8 cellular contexts compared by ENCODE assay signal in genomic region chr1:52702886-52703787, GRCh38. TPM values are rescaled to one million over a fixed set of nuclear protein-coding genes. Genes with fewer than 3 reads are reported as not detected.
A peak's percentile ranks its signal among the peaks of the same experiment; 100 is the strongest.
DNase-seq lines count a peak whose midpoint lies in the region; ATAC-seq and TF ChIP-seq lines count a peak whose summit lies in the region.

No MANE protein-coding gene starts in this region.

- H3K27ac Mint-ChIP-seq in activated naive CD8-positive, alpha-beta T cell treated with anti-CD3 and anti-CD28 coated beads, Interleukin-2, amount 10 ng/mL, durations not matched to agents 7 days and 5 days, result peak overlapping the region; percentile 89

- H3K36me3 Mint-ChIP-seq in activated naive CD8-positive, alpha-beta T cell treated with anti-CD3 and anti-CD28 coated beads, Interleukin-2, amount 10 ng/mL, durations not matched to agents 7 days and 5 days, result no peaks in the 10 kb centered on the region

- H4K20me1 ChIP-seq in Karpas-422 (ENCODE audit: insufficient read depth, low read depth, low read length), result no peaks in the 10 kb centered on the region

- H3K27me3 Mint-ChIP-seq in activated naive CD8-positive, alpha-beta T cell treated with anti-CD3 and anti-CD28 coated beads, Interleukin-2, amount 10 ng/mL, durations not matched to agents 7 days and 5 days, result peaks cover 3% of the 10 kb centered on the region

- POLR2A ChIA-PET in activated naive CD8-positive, alpha-beta T cell treated with anti-CD3 and anti-CD28 coated beads, Interleukin-2, amount 10 ng/mL, durations not matched to agents 7 days and 5 days (lab: Charles Lee), result interaction anchor here (0.6 to 1.7 kb wide), 12 partner anchors 12 to 624 kb away, joined by 3 to 16 read pairs (median 4); partner anchors contain the start of genes CPT2, ORC1, PRPF38A and TUT4

- H3K27ac ChIP-seq in Karpas-422 (ENCODE audit: low read length) (peak overlapping the region; percentile 21; the same call in 1 of the 2 replicates), temporal lobe (ENCODE audit: low read depth, low read length) (peak overlapping the region; percentile 85)

- no peaks in the 10 kb centered on the region for H3K27me3 ChIP-seq in Karpas-422 (ENCODE audit: low read length)

- ATAC-seq in GM21717 (IDR thresholded peaks at IDR 0.05; ENCODE audit: unreplicated experiment), result peak; percentile 91
- ATAC-seq in SK-N-SH treated with all-trans-retinoic acid at 6 μM for 48 hours, result peak; percentile 96
- ATAC-seq in activated naive CD8-positive, alpha-beta T cell treated with anti-CD3 and anti-CD28 coated beads, Interleukin-2, amount 10 ng/mL, durations not matched to agents 7 days and 5 days (ENCODE audit: low read depth), result peak; percentile 94
- peak; percentile 94 for ATAC-seq in omental fat pad (ENCODE audit: low FRiP score)

- intact Hi-C loops in head of caudate nucleus (cut with DNase I), result loop anchor here (10.0 kb wide), 1 partner anchor 148 kb away; the partner anchor contains the start of gene TUT4

- H3K9me2 ChIP-seq in Karpas-422 (replicated peaks; ENCODE audit: insufficient read depth, low read length), result no peaks in the 10 kb centered on the region

- H3K9me3 ChIP-seq in Karpas-422 (ENCODE audit: low read length), result no peaks in the 10 kb centered on the region

- peak overlapping the region; percentile 67 for H3K4me2 ChIP-seq in Karpas-422 (ENCODE audit: low read depth, low read length, poor library complexity, severe bottlenecking)

- H3K4me3 Mint-ChIP-seq in activated naive CD8-positive, alpha-beta T cell treated with anti-CD3 and anti-CD28 coated beads, Interleukin-2, amount 10 ng/mL, durations not matched to agents 7 days and 5 days, result peak overlapping the region; percentile 81

- DNase-seq in DMS153 treated with DMSO at 0.1 percent for 48 hours (lab: John Stamatoyannopoulos, UW; ENCODE audit: unreplicated experiment) (peak; percentile 89), Karpas-422 (peak; percentile 97), head of caudate nucleus (peak; percentile 83 to 98 (median 94)), omental fat pad (ENCODE audit: low spot score) (peak; percentile 73)
- DNase-seq in activated naive CD8-positive, alpha-beta T cell treated with anti-CD3 and anti-CD28 coated beads, Interleukin-2, amount 10 ng/mL, durations not matched to agents 7 days and 5 days, result peak; percentile 77

- H3K36me3 ChIP-seq in Karpas-422 (ENCODE audit: insufficient read depth, low read length), result no peaks in the 10 kb centered on the region

- peaks cover 31% of the 10 kb centered on the region for H3K4me1 Mint-ChIP-seq in activated naive CD8-positive, alpha-beta T cell treated with anti-CD3 and anti-CD28 coated beads, Interleukin-2, amount 10 ng/mL, durations not matched to agents 7 days and 5 days

- H3K4me1 ChIP-seq in Karpas-422 (ENCODE audit: low read length), result peaks cover 22% of the 10 kb centered on the region

- TF ChIP-seq CTCF in omental fat pad (IDR thresholded peaks at IDR 0.05), result no peak

- peaks cover 6% of the 10 kb centered on the region for H3K79me2 ChIP-seq in Karpas-422 (ENCODE audit: low read length)

- peak overlapping the region; percentile 72 for H3K9ac ChIP-seq in Karpas-422 (ENCODE audit: low read length)

- peak overlapping the region; percentile 41 for H2AFZ ChIP-seq in Karpas-422 (ENCODE audit: low read length)

- peak overlapping the region; percentile 65 for H3K4me3 ChIP-seq in Karpas-422 (ENCODE audit: low read length)

- no peaks in the 10 kb centered on the region for H3K9me3 Mint-ChIP-seq in activated naive CD8-positive, alpha-beta T cell treated with anti-CD3 and anti-CD28 coated beads, Interleukin-2, amount 10 ng/mL, durations not matched to agents 7 days and 5 days

TF ChIP-seq in SK-N-SH treated with all-trans-retinoic acid at 6 μM for 48 hours, 23 proteins besides CTCF, POLR2A, EP300 and RAD21:
- TF ChIP-seq, protein P1, sequence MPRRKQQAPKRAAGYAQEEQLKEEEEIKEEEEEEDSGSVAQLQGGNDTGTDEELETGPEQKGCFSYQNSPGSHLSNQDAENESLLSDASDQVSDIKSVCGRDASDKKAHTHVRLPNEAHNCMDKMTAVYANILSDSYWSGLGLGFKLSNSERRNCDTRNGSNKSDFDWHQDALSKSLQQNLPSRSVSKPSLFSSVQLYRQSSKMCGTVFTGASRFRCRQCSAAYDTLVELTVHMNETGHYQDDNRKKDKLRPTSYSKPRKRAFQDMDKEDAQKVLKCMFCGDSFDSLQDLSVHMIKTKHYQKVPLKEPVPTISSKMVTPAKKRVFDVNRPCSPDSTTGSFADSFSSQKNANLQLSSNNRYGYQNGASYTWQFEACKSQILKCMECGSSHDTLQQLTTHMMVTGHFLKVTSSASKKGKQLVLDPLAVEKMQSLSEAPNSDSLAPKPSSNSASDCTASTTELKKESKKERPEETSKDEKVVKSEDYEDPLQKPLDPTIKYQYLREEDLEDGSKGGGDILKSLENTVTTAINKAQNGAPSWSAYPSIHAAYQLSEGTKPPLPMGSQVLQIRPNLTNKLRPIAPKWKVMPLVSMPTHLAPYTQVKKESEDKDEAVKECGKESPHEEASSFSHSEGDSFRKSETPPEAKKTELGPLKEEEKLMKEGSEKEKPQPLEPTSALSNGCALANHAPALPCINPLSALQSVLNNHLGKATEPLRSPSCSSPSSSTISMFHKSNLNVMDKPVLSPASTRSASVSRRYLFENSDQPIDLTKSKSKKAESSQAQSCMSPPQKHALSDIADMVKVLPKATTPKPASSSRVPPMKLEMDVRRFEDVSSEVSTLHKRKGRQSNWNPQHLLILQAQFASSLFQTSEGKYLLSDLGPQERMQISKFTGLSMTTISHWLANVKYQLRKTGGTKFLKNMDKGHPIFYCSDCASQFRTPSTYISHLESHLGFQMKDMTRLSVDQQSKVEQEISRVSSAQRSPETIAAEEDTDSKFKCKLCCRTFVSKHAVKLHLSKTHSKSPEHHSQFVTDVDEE (CRISPR knock-in tag; IDR thresholded peaks at IDR 0.05), result 0 out of 2 replicates have a peak, but pooled peaks have one; percentile 26
- TF ChIP-seq RARB (CRISPR knock-in tag; IDR thresholded peaks at IDR 0.05) (no peak), CSDC2 (CRISPR knock-in tag; IDR thresholded peaks at IDR 0.05) (0 out of 2 replicates have a peak, but pooled peaks have one; percentile 76), ARNTL (CRISPR knock-in tag; IDR thresholded peaks at IDR 0.05; ENCODE audit: borderline replicate concordance, low read depth) (peak; percentile 69; the same call in 1 of the 2 replicates)

RNA-seq across cellular contexts. Expression of gene COA7, which starts 5.0 kb away (rescaled TPM):
- 10.8 and 11.3 TPM in 2 replicates for total RNA-seq in Karpas-422 (2014; rRNA removed; shearing (Covaris generic); ENCODE audit: low replicate concordance)
- 10 to 100 TPM; 10.2 to 10.9 TPM for total RNA-seq in activated naive CD8-positive, alpha-beta T cell treated with anti-CD3 and anti-CD28 coated beads, Interleukin-2, amount 10 ng/mL, durations not matched to agents 7 days and 5 days
- 10 to 100 TPM in 3 of 4 donors, 1 to 10 TPM in 1; 8.2 to 26.5 (median 14.0) TPM for total RNA-seq in omental fat pad
- 22.6 TPM for total RNA-seq in temporal lobe

RNA-seq across cellular contexts. Expression of gene ZYG11B, which starts 23.1 kb away (rescaled TPM):
- 10.8 and 25.6 TPM in 2 replicates for total RNA-seq in Karpas-422 (2014; rRNA removed; shearing (Covaris generic); ENCODE audit: low replicate concordance)
- 10 to 100 TPM; 13.7 to 13.8 TPM for total RNA-seq in activated naive CD8-positive, alpha-beta T cell treated with anti-CD3 and anti-CD28 coated beads, Interleukin-2, amount 10 ng/mL, durations not matched to agents 7 days and 5 days
- 10 to 100 TPM; 23.4 to 46.2 (median 42.1) TPM for total RNA-seq in omental fat pad
- total RNA-seq in temporal lobe, result 130 TPM

Comparison
In these comparisons a context has a peak if more than half of its experiments do, and no peak if none do; other contexts are left out.
1. Peak in every context shown above with its lines: DNase-seq, ATAC-seq, H3K4me3 ChIP-seq and H3K27ac ChIP-seq.